Comparison of ENCODE assay signal across 9 cellular contexts in the genomic region with DNA sequence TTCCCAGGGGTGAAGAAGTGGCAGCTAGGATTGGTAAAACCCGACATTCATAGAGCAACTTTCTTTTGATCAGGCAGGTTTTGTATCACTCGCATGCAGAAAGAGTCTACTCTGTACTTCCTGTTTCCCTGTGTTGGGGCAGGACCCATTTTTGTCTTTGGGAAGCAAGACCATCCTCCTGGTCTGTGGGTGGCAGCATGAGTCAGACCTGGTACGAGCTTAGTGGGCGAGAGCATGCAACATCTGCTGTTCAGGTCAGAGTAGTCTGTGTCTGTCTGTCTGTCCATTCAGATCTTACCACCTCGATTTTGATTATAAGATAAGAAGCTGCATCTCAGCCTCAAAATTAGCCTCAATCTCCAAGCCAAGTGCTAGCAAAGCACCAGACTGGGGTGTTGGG.
DNase-seq lines count a peak whose midpoint lies in the region; ATAC-seq and TF ChIP-seq lines count a peak whose summit lies in the region.
"Had no signal": no experiment of that assay in that cellular context is flagged by ENCODE, and none has a peak within 500 bp of the region (broad histone marks: within the 10 kb centered on the region; RNA-seq: fewer than 3 reads in every experiment).

No MANE protein-coding gene starts in this region.

- H3K4me3 Mint-ChIP-seq in activated CD4-positive, alpha-beta memory T cell treated with anti-CD3 and anti-CD28 coated beads, Interleukin-2, amount 10 ng/mL, durations not matched to agents 7 days and 5 days = no peak overlapping the region

- H3K9me3 Mint-ChIP-seq in activated CD4-positive, alpha-beta memory T cell treated with anti-CD3 and anti-CD28 coated beads, Interleukin-2, amount 10 ng/mL, durations not matched to agents 7 days and 5 days = no peaks in the 10 kb centered on the region

- no peaks in the 10 kb centered on the region for H3K27me3 ChIP-seq in ACC112 (ENCODE audit: insufficient read depth, low read length)
- H3K27me3 ChIP-seq in left lung = no peaks in the 10 kb centered on the region

- H3K36me3 Mint-ChIP-seq in activated CD4-positive, alpha-beta memory T cell treated with anti-CD3 and anti-CD28 coated beads, Interleukin-2, amount 10 ng/mL, durations not matched to agents 7 days and 5 days (ENCODE audit: low read depth) = peaks cover 33% of the 10 kb centered on the region

- H3K27ac Mint-ChIP-seq in activated CD4-positive, alpha-beta memory T cell treated with anti-CD3 and anti-CD28 coated beads, Interleukin-2, amount 10 ng/mL, durations not matched to agents 7 days and 5 days = peak overlapping the region; percentile 79

- intact Hi-C loops in left lung (cut with DNase I) = no loop called here

- H3K4me1 Mint-ChIP-seq in activated CD4-positive, alpha-beta memory T cell treated with anti-CD3 and anti-CD28 coated beads, Interleukin-2, amount 10 ng/mL, durations not matched to agents 7 days and 5 days = peaks cover 71% of the 10 kb centered on the region

- POLR2A ChIA-PET in activated CD4-positive, alpha-beta memory T cell treated with anti-CD3 and anti-CD28 coated beads, Interleukin-2, amount 10 ng/mL, durations not matched to agents 7 days and 5 days (lab: Charles Lee) = interaction anchor here (0.8 to 15.6 kb wide), 6 partner anchors 10 to 124 kb away, joined by 3 to 353 read pairs (median 6); no protein-coding TSS in a partner anchor

- H3K27me3 Mint-ChIP-seq in activated CD4-positive, alpha-beta memory T cell treated with anti-CD3 and anti-CD28 coated beads, Interleukin-2, amount 10 ng/mL, durations not matched to agents 7 days and 5 days = no peaks in the 10 kb centered on the region

- H3K4me1 ChIP-seq in ACC112 (ENCODE audit: control insufficient read depth, insufficient read depth, low read length, unreplicated experiment) (peaks cover 65% of the 10 kb centered on the region), left lung (peaks cover 7 to 59% of the 10 kb centered on the region in 2 donors)

- H3K4me3 ChIP-seq in ACC112 (ENCODE audit: low read depth, low read length) = peak overlapping the region; percentile 3; the same call in 1 of the 2 replicates
- no peak overlapping the region for H3K4me3 ChIP-seq in left lung

- H2AFZ ChIP-seq in ACC112 (ENCODE audit: low read length, unreplicated experiment) = peak overlapping the region; percentile 75

- ATAC-seq in left lung (peak; percentile 60), HG02763 (IDR thresholded peaks at IDR 0.05; ENCODE audit: unreplicated experiment) (no peak)

- TF ChIP-seq CTCF in left lung (IDR thresholded peaks at IDR 0.05) = no peak

- H3K36me3 ChIP-seq in ACC112 (ENCODE audit: insufficient read depth, low read length) = no peaks in the 10 kb centered on the region
- H3K36me3 ChIP-seq in left lung = no peaks in the 10 kb centered on the region

- DNase-seq in Kasumi-1 (lab: John Stamatoyannopoulos, UW) (peak; percentile 20 to 43), left lung (no peak), inferior parietal cortex (ENCODE audit: extremely low spot score) (no peak), cerebellar nuclear complex (lab: John Stamatoyannopoulos, UW) (no peak), NCI-H187 (lab: John Stamatoyannopoulos, UW) (no peak)
- DNase-seq in activated CD4-positive, alpha-beta memory T cell treated with anti-CD3 and anti-CD28 coated beads, Interleukin-2, amount 10 ng/mL, durations not matched to agents 7 days and 5 days = peak; percentile 61
- DNase-seq: KG1 had no signal

- no peaks in the 10 kb centered on the region for H3K9me3 ChIP-seq in left lung

- CTCF ChIA-PET in activated CD4-positive, alpha-beta memory T cell treated with anti-CD3 and anti-CD28 coated beads, Interleukin-2, amount 10 ng/mL, durations not matched to agents 7 days and 5 days (lab: Charles Lee) = interaction anchor here (0.7 to 2.1 kb wide), 5 partner anchors 9 to 110 kb away, joined by 3 to 12 read pairs (median 3); no protein-coding TSS in a partner anchor

- peaks cover 34% of the 10 kb centered on the region for H3K79me2 ChIP-seq in ACC112 (ENCODE audit: control insufficient read depth, insufficient read depth, low read length, unreplicated experiment)

- H3K27ac ChIP-seq in ACC112 (ENCODE audit: low read depth, low read length) = peak overlapping the region; percentile 48
- H3K27ac ChIP-seq in left lung = peak overlapping the region in 1 of 2 donors; percentile 68

Comparison
In these comparisons a context has a peak if more than half of its experiments do, and no peak if none do; other contexts are left out.
1. DNase-seq: peak in Kasumi-1 (2 of 2) and activated CD4-positive, alpha-beta memory T cell treated with anti-CD3 and anti-CD28 coated beads, Interleukin-2, amount 10 ng/mL, durations not matched to agents 7 days and 5 days (single experiment); none in left lung (0 of 2), inferior parietal cortex (single experiment), cerebellar nuclear complex (0 of 2) and NCI-H187 (0 of 2).